In the genomic region with DNA sequence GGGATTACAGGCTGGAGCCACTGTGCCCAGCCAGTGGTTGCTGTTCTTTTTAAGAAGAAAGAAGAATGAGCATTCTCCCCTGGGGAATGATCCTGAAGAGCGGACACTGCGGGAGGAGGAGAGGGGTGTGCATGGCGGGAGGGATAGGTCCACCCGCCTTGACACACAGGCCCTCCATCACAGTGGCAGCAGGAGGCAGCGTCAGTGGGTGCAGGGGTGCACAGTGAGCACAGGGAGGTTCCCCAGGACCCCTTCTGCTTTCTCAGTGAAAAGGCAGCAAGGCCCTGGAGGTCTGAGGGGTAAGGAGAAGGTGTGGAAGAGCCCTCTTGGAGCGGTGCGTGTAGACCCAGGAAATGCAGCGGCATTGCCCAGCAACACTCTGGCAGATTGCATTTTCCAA, we compare ENCODE assay signal across 20 cellular contexts. TPM values are rescaled to one million over a fixed set of nuclear protein-coding genes. Genes with fewer than 3 reads are reported as not detected.
DNase-seq lines count a peak whose midpoint lies in the region; ATAC-seq and TF ChIP-seq lines count a peak whose summit lies in the region.
"Had no signal": no experiment of that assay in that cellular context is flagged by ENCODE, and none has a peak within 500 bp of the region (broad histone marks: within the 10 kb centered on the region; RNA-seq: fewer than 3 reads in every experiment).

No MANE protein-coding gene starts in this region.

- H4K20me1 ChIP-seq in H9 (ENCODE audit: control insufficient read depth, insufficient read depth, insufficient read length) = no peaks in the 10 kb centered on the region

- H3K18ac ChIP-seq in H9 (ENCODE audit: insufficient read length, low read depth, low read length) = peak overlapping the region; percentile 31

- no peaks in the 10 kb centered on the region; the same call in 1 of the 2 replicates for H3K27me3 Mint-ChIP-seq in H9 (ENCODE audit: low read depth)
- H3K27me3 Mint-ChIP-seq in glutamatergic neuron (ENCODE audit: unreplicated experiment) = peaks cover 7% of the 10 kb centered on the region
- H3K27me3 Mint-ChIP-seq: CD4-positive, alpha-beta memory T cell had no signal

- no peaks in the 10 kb centered on the region for H3K79me1 ChIP-seq in H9 (ENCODE audit: insufficient read depth, low read depth, low read length, poor library complexity, severe bottlenecking)

- H3K27me3 ChIP-seq in H9 (ENCODE audit: insufficient read depth, low read length) (no peaks in the 10 kb centered on the region), spleen (replicated peaks in 1 of 7) (peaks cover 0 to 7% (median 0%) of the 10 kb centered on the region in 7 donors)
- H3K27me3 ChIP-seq: MG63 had no signal

- no peak overlapping the region for H2BK120ac ChIP-seq in H9 (ENCODE audit: low read depth, low read length, poor library complexity, severe bottlenecking)

- no peak overlapping the region for H3K9ac ChIP-seq in H9 (ENCODE audit: extremely low read depth, insufficient read length, low read length)

- intact Hi-C loops in spleen (cut with DNase I; ENCODE audit: low total_unique reads) = no loop called here

- no peak overlapping the region for H3K23ac ChIP-seq in H9 (ENCODE audit: insufficient read length, low read depth, low read length)

- no peaks in the 10 kb centered on the region for H3K79me2 ChIP-seq in H9 (ENCODE audit: insufficient read depth, low read length)

- no peak for DNase-seq in H9
- DNase-seq in RWPE1 (ENCODE audit: low spot score) = no peak
- no peak for DNase-seq in glutamatergic neuron
- peak; percentile 39 for DNase-seq in spleen
- no peak for DNase-seq in NCI-H2196 (lab: John Stamatoyannopoulos, UW; ENCODE audit: unreplicated experiment)
- DNase-seq: C1 segment of cervical spinal cord; CD4-positive, alpha-beta memory T cell; COR-L47; GOT3; KG1; MG63; NCI-H1105 treated with DMSO at 0.1 percent for 48 hours; NCI-H2029; NCI-H446 treated with DMSO at 0.1 percent for 48 hours; NCI-H526 treated with DMSO at 0.1 percent for 48 hours; SHP77 treated with DMSO at 0.1 percent for 48 hours had no signal

- no peak overlapping the region for H2AFZ ChIP-seq in H9 (ENCODE audit: low read length)

- H3K14ac ChIP-seq in H9 (ENCODE audit: insufficient read depth, low read length) = no peak overlapping the region

- H4K8ac ChIP-seq in H9 (replicated peaks; ENCODE audit: insufficient read length, low read depth, low read length) = no peak overlapping the region

- H3K4me1 ChIP-seq in H9 (ENCODE audit: insufficient read depth, low read length) (no peaks in the 10 kb centered on the region; the same call in 1 of the 2 replicates), spleen (peaks cover 12 to 52% (median 36%) of the 10 kb centered on the region in 6 donors)

- no peak for TF ChIP-seq POLR2A in spleen (IDR thresholded peaks at IDR 0.05)

- CTCF ChIA-PET in RWPE1 (lab: Yijun Ruan, JAX) = no interaction called here

- H3K56ac ChIP-seq in H9 (ENCODE audit: insufficient read length, low read depth, low read length) = no peak overlapping the region

- H2BK20ac ChIP-seq in H9 (ENCODE audit: low read depth, low read length, poor library complexity, severe bottlenecking) = no peak overlapping the region

- H3K27ac Mint-ChIP-seq in H9 (peak overlapping the region in 2 of 3 experiments; percentile 13 to 62; a peak in 2 of 7 replicates), glutamatergic neuron (ENCODE audit: unreplicated experiment) (peak overlapping the region; percentile 85)

- no peaks in the 10 kb centered on the region for H3K36me3 ChIP-seq in spleen
- H3K36me3 ChIP-seq: MG63 had no signal

- H3K9me3 Mint-ChIP-seq in H9 (peaks cover 4 to 9% of the 10 kb centered on the region in 2 experiments), glutamatergic neuron (ENCODE audit: unreplicated experiment) (peaks cover 11% of the 10 kb centered on the region)

- H3K4me2 ChIP-seq in H9 (ENCODE audit: insufficient read depth, insufficient read length, low read length) = no peak overlapping the region
- H3K4me2 ChIP-seq: A549 had no signal

- TF ChIP-seq CTCF in H9 (conservative IDR thresholded peaks at IDR 0.05) = no peak
- TF ChIP-seq CTCF in RWPE1 (conservative IDR thresholded peaks at IDR 0.05; ENCODE audit: low read depth) = no peak
- TF ChIP-seq CTCF in glutamatergic neuron (IDR thresholded peaks at IDR 0.05; ENCODE audit: partially characterized antibody, unreplicated experiment) = no peak
- no peak for TF ChIP-seq CTCF in spleen (IDR thresholded peaks at IDR 0.05 in 8 of 11, conservative IDR thresholded peaks at IDR 0.05 in 3 of 11)

- H3K4ac ChIP-seq in H9 (ENCODE audit: low read depth, low read length) = no peak overlapping the region

- no peak overlapping the region for H4K91ac ChIP-seq in H9 (ENCODE audit: insufficient read length, low read depth, low read length)

- no peak overlapping the region for H2BK15ac ChIP-seq in H9 (ENCODE audit: low read depth, low read length)

- H2BK12ac ChIP-seq in H9 (ENCODE audit: insufficient read length, low read depth, low read length) = no peak overlapping the region

- H3K27ac ChIP-seq in H9 (ENCODE audit: insufficient read length, low read depth, low read length) (no peak overlapping the region), RWPE1 (peak overlapping the region; percentile 41), spleen (no peak overlapping the region)

- H2BK5ac ChIP-seq in H9 (ENCODE audit: insufficient read length, low read length) = no peak overlapping the region

- no peak overlapping the region for H2AK5ac ChIP-seq in H9 (ENCODE audit: insufficient read length, low read length)

- H3K9me3 ChIP-seq in H9 (ENCODE audit: control insufficient read depth, low read depth, low read length) = peaks cover under 1% of the 10 kb centered on the region
- H3K9me3 ChIP-seq in spleen = peaks cover 0 to 15% (median 4%) of the 10 kb centered on the region in 8 donors
- H3K9me3 ChIP-seq: A549, MG63 had no signal

- peaks cover 30 to 60% of the 10 kb centered on the region in 2 experiments for H3K4me1 Mint-ChIP-seq in H9
- peaks cover 18% of the 10 kb centered on the region for H3K4me1 Mint-ChIP-seq in glutamatergic neuron (ENCODE audit: low read depth, unreplicated experiment)

- H3K23me2 ChIP-seq in H9 (ENCODE audit: insufficient read length, low read depth, low read length, poor library complexity, severe bottlenecking) = no peaks in the 10 kb centered on the region

- H4K5ac ChIP-seq in H9 (ENCODE audit: insufficient read length, low read depth, low read length) = no peak overlapping the region

- H3K4me3 ChIP-seq in spleen = no peak overlapping the region
- H3K4me3 ChIP-seq: A549, MG63 had no signal

- H3K4me3 Mint-ChIP-seq in H9 (no peak overlapping the region), glutamatergic neuron (ENCODE audit: unreplicated experiment) (no peak overlapping the region)
- H3K4me3 Mint-ChIP-seq: CD4-positive, alpha-beta memory T cell had no signal

- WGBS in H9 (ENCODE audit: extremely low coverage, insufficient read length, low lambda C conversion rate) = no CpG with 5 or more reads among the region's 8 CpGs
- 93 to 99% (median 94%) methylated on average over 8 of the region's 8 CpGs for WGBS in spleen, 5 donors

- POLR2A ChIA-PET in RWPE1 (lab: Yijun Ruan, JAX; ENCODE audit: low non-redundant PET) = no interaction called here

- H3K36me3 Mint-ChIP-seq in H9 (ENCODE audit: insufficient read depth in 1 of 3, low read depth in 3 of 3) = peaks cover 2 to 6% (median 2%) of the 10 kb centered on the region in 3 experiments; a peak in 3 of 7 replicates
- H3K36me3 Mint-ChIP-seq in glutamatergic neuron (ENCODE audit: unreplicated experiment) = peaks cover 4% of the 10 kb centered on the region

- no peak overlapping the region for H3T11ph ChIP-seq in H9 (ENCODE audit: low read length)

- ATAC-seq in HG02884 (IDR thresholded peaks at IDR 0.05; ENCODE audit: unreplicated experiment) (no peak), HG03196 (IDR thresholded peaks at IDR 0.05; ENCODE audit: unreplicated experiment) (no peak)
- ATAC-seq: A549, HCT116 had no signal

RNA-seq across cellular contexts. Expression of a gene that starts 28.9 kb away (rescaled TPM):
- total RNA-seq in H9 (2021) = 3.7 and 4.2 TPM in 2 replicates
- total RNA-seq in glutamatergic neuron (ENCODE audit: unreplicated experiment) = 5.9 TPM
- 10 to 100 TPM; 50.9 to 99.4 (median 64.6) TPM for total RNA-seq in spleen
- 10 to 100 TPM; 20.2 to 62.0 (median 26.8) TPM for polyA plus RNA-seq in spleen
